ENCODE assay signal across 8 cellular contexts in the genomic region with DNA sequence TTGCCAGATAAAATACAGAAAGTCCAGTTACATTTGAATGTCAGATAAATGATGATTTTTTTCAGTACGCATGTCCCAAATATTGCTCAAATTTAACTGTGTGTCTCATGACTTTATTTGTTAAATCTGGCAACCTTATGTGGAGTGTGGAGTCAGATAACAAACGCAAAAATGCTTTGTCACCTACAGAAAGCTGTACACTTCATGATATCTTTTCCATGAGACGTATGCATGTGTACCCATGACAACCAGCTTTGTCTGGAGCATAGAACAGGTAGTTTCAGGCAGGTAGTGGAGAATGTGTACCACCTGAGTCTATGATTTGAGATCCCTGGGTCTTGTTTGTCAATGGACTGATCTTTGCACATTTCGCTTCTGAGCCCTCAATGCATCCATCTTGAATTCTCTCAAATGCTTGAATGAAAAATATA.
A peak's percentile ranks its signal among the peaks of the same experiment; 100 is the strongest.
DNase-seq lines count a peak whose midpoint lies in the region; ATAC-seq, FAIRE-seq and TF ChIP-seq lines count a peak whose summit lies in the region.

No MANE protein-coding gene starts in this region.

- TF ChIP-seq CTCF in left lung (IDR thresholded peaks at IDR 0.05) (no peak), transverse colon (IDR thresholded peaks at IDR 0.05) (no peak)

- H3K36me3 ChIP-seq in adipocyte (ENCODE audit: control insufficient read depth, insufficient read depth, low read length, severe bottlenecking) (no peaks in the 10 kb centered on the region), left lung (no peaks in the 10 kb centered on the region), transverse colon (no peaks in the 10 kb centered on the region)

- H3K9me3 Mint-ChIP-seq in activated T-cell treated with anti-CD3 and anti-CD28 coated beads, Interleukin-2, amount 50 U/mL, for 24 hours, result no peaks in the 10 kb centered on the region

- DNase-seq in activated T-cell treated with anti-CD3 and anti-CD28 coated beads, Interleukin-2, amount 50 U/mL, for 24 hours, result no peak
- DNase-seq in activated T-cell treated with anti-CD3 and anti-CD28 coated beads, Interleukin-2, amount 50 U/mL, for 48 hours, result no peak
- DNase-seq in adipocyte (ENCODE audit: low read depth), result no peak
- DNase-seq in left lung, result no peak
- no peak for DNase-seq in transverse colon
- DNase-seq in RCC 7860 (ENCODE audit: low spot score), result no peak
- no peak for DNase-seq in activated CD4-positive, CD25-positive, alpha-beta regulatory T cell (lab: John Stamatoyannopoulos, UW)

- H3K27ac Mint-ChIP-seq in activated T-cell treated with anti-CD3 and anti-CD28 coated beads, Interleukin-2, amount 50 U/mL, for 24 hours, result peak overlapping the region; percentile 91

- H3K4me1 ChIP-seq in adipocyte (ENCODE audit: control insufficient read depth, insufficient read depth, low read length) (peaks cover 23% of the 10 kb centered on the region), left lung (peaks cover 0 to 62% of the 10 kb centered on the region in 2 donors), transverse colon (peaks cover 7 to 21% (median 9%) of the 10 kb centered on the region in 4 donors)

- H3K9me3 ChIP-seq in adipocyte (ENCODE audit: control insufficient read depth, low read length), result no peaks in the 10 kb centered on the region
- no peaks in the 10 kb centered on the region for H3K9me3 ChIP-seq in left lung
- H3K9me3 ChIP-seq in transverse colon, result no peaks in the 10 kb centered on the region

- H3K27ac ChIP-seq in left lung (peak overlapping the region; percentile 61 to 90), transverse colon (peak overlapping the region; percentile 27 to 71 (median 59))

- peaks cover 26% of the 10 kb centered on the region for H3K4me1 Mint-ChIP-seq in activated T-cell treated with anti-CD3 and anti-CD28 coated beads, Interleukin-2, amount 50 U/mL, for 24 hours (ENCODE audit: low read depth)

- H3K27me3 Mint-ChIP-seq in activated T-cell treated with anti-CD3 and anti-CD28 coated beads, Interleukin-2, amount 50 U/mL, for 24 hours, result no peaks in the 10 kb centered on the region

- ATAC-seq in left lung, result no peak
- no peak for ATAC-seq in GM18519 (IDR thresholded peaks at IDR 0.05; ENCODE audit: low FRiP score, unreplicated experiment)

- in situ Hi-C loops in transverse colon (cut with MboI; ENCODE audit: low pct_ligation_motif_present in 1 of 4, low pct_unique_long_range_greater_than_20kb in 1 of 4, low sequenced_read_pairs in 3 of 4), result no loop called here

- 90 to 91% methylated on average over 4 of the region's 4 CpGs for WGBS in transverse colon (ENCODE audit: low coverage in 1 of 2), 2 donors

- H3K4me3 Mint-ChIP-seq in activated T-cell treated with anti-CD3 and anti-CD28 coated beads, Interleukin-2, amount 50 U/mL, for 24 hours, result no peak overlapping the region

- intact Hi-C loops in left lung (cut with DNase I), result no loop called here
- intact Hi-C loops in transverse colon (cut with DNase I; ENCODE audit: low total_unique reads), result no loop called here

- no peak for FAIRE-seq in RCC 7860 (lab: Jason Lieb, UNC)

- peak overlapping the region; percentile 42 for H3K9ac ChIP-seq in adipocyte (ENCODE audit: low read length)

- no peak for TF ChIP-seq EP300 in transverse colon (IDR thresholded peaks at IDR 0.05; ENCODE audit: low read depth)

- H3K4me3 ChIP-seq in adipocyte (ENCODE audit: low read length) (no peak overlapping the region), left lung (no peak overlapping the region), transverse colon (no peak overlapping the region)

- no peak for TF ChIP-seq POLR2A in transverse colon (IDR thresholded peaks at IDR 0.05)

- H3K36me3 Mint-ChIP-seq in activated T-cell treated with anti-CD3 and anti-CD28 coated beads, Interleukin-2, amount 50 U/mL, for 24 hours (ENCODE audit: low read depth), result no peaks in the 10 kb centered on the region

- H3K27me3 ChIP-seq in adipocyte (replicated peaks; ENCODE audit: control insufficient read depth, insufficient read depth, low read length), result no peaks in the 10 kb centered on the region
- H3K27me3 ChIP-seq in left lung, result no peaks in the 10 kb centered on the region
- H3K27me3 ChIP-seq in transverse colon, result no peaks in the 10 kb centered on the region
